ENCODE assay signal across 9 cellular contexts in genomic region chr10:107650939-107651338, GRCh38.
"Had no signal": no experiment of that assay in that cellular context is flagged by ENCODE, and none has a peak within 500 bp of the region (broad histone marks: within the 10 kb centered on the region; RNA-seq: fewer than 3 reads in every experiment).

No MANE protein-coding gene starts in this region.

- H3K36me3 ChIP-seq: HAP-1 had no signal

- H3K27ac ChIP-seq: GM23248 had no signal

- DNase-seq: GM23248, GOT3, H7, H9, HCEC 1CT, HFFc6 had no signal

- H3K9ac ChIP-seq: GM23248 had no signal

- H3K4me1 ChIP-seq: HAP-1 had no signal

- H3K4me3 ChIP-seq: GM23248, GM23338, HAP-1 had no signal

- H3K4me2 ChIP-seq: GM23338 had no signal

- ATAC-seq: GM23338, HCT116 had no signal

- H2AFZ ChIP-seq: GM23248, GM23338 had no signal

- H3K9me3 ChIP-seq: HAP-1 had no signal
